ENCODE assay signal across 16 cellular contexts in genomic region chr6:138468320-138469015, GRCh38. TPM values are rescaled to one million over a fixed set of nuclear protein-coding genes. Genes with fewer than 3 reads are reported as not detected.
DNase-seq lines count a peak whose midpoint lies in the region; ATAC-seq and TF ChIP-seq lines count a peak whose summit lies in the region.
"Had no signal": no experiment of that assay in that cellular context is flagged by ENCODE, and none has a peak within 500 bp of the region (broad histone marks: within the 10 kb centered on the region; RNA-seq: fewer than 3 reads in every experiment).

No MANE protein-coding gene starts in this region.

- intact Hi-C loops in left ventricle myocardium superior (cut with micrococcal nuclease), result no loop called here

- ATAC-seq in left lobe of liver (peak; percentile 10), omental fat pad (ENCODE audit: low FRiP score) (no peak), left ventricle myocardium superior (no peak)

- no peak overlapping the region for H3K4me3 ChIP-seq in cardiac fibroblast (replicated peaks in 1 of 2; ENCODE audit: low read depth in 2 of 2, low read length in 2 of 2)
- H3K4me3 ChIP-seq: ascending aorta, right lobe of liver, uterus had no signal

- TF ChIP-seq CTCF in cardiac fibroblast (IDR thresholded peaks at IDR 0.05; ENCODE audit: low read depth, low read length) (no peak), omental fat pad (IDR thresholded peaks at IDR 0.05) (no peak)

- DNase-seq in DMS53 treated with DMSO at 0.1 percent for 48 hours (lab: John Stamatoyannopoulos, UW; ENCODE audit: unreplicated experiment), result peak; percentile 30
- DNase-seq in NCI-H460 (ENCODE audit: extremely low read depth, low read depth), result peak; percentile 87
- DNase-seq in cardiac fibroblast (ENCODE audit: low read depth in 2 of 2), result peak; percentile 14 to 81
- no peak for DNase-seq in left lobe of liver (ENCODE audit: low spot score)
- DNase-seq in NCI-H2029 treated with DMSO at 0.1 percent for 48 hours (lab: John Stamatoyannopoulos, UW), result no peak
- no peak for DNase-seq in omental fat pad (ENCODE audit: low spot score)
- DNase-seq in left ventricle myocardium superior, result no peak
- DNase-seq in activated CD4-positive, alpha-beta T cell treated with anti-CD3 and anti-CD28 coated beads, Interleukin-2, amount 50 U/mL, for 4 hours, result no peak
- DNase-seq: activated CD4-positive, alpha-beta T cell treated with anti-CD3 and anti-CD28 coated beads, Interleukin-2, amount 10 ng/mL, durations not matched to agents 7 days and 5 days; effector CD4-positive, alpha-beta T cell; head of caudate nucleus; nephron progenitor cell; right lobe of liver; stimulated activated naive CD4-positive, alpha-beta T cell; uterus had no signal

RNA-seq across cellular contexts. Expression of gene NHSL1, which starts 30.8 kb away (rescaled TPM):
- total RNA-seq in NCI-H460 (2014; rRNA removed; shearing (Covaris generic)), result 24.5 and 25.2 TPM in 2 replicates
- 9.1 and 9.2 TPM in 2 replicates for polyA plus RNA-seq in NCI-H460 (2014; cell fraction: nucleus; rRNA removed)
- total RNA-seq in left lobe of liver, result 59.8 TPM
- 10 to 100 TPM; 15.9 to 23.2 (median 18.4) TPM for total RNA-seq in omental fat pad
- total RNA-seq in left ventricle myocardium superior, result 53.0 TPM

Comparison
In these comparisons a context has a peak if more than half of its experiments do, and no peak if none do; other contexts are left out.
1. DNase-seq: peak in DMS53 treated with DMSO at 0.1 percent for 48 hours (single experiment), NCI-H460 (single experiment) and cardiac fibroblast (2 of 2); none in left lobe of liver (single experiment), NCI-H2029 treated with DMSO at 0.1 percent for 48 hours (single experiment), omental fat pad (single experiment), left ventricle myocardium superior (single experiment) and activated CD4-positive, alpha-beta T cell treated with anti-CD3 and anti-CD28 coated beads, Interleukin-2, amount 50 U/mL, for 4 hours (0 of 2).